Comparison of ENCODE assay signal across 17 cellular contexts in genomic region chr5:108101105-108101504, GRCh38.
A peak's percentile ranks its signal among the peaks of the same experiment; 100 is the strongest.
DNase-seq lines count a peak whose midpoint lies in the region; ATAC-seq and TF ChIP-seq lines count a peak whose summit lies in the region.
"Had no signal": no experiment of that assay in that cellular context is flagged by ENCODE, and none has a peak within 500 bp of the region (broad histone marks: within the 10 kb centered on the region; RNA-seq: fewer than 3 reads in every experiment).

No MANE protein-coding gene starts in this region.

- ATAC-seq in GM18505 (IDR thresholded peaks at IDR 0.05; ENCODE audit: unreplicated experiment) (no peak), mucosa of descending colon (no peak)

- no peaks in the 10 kb centered on the region for H3K36me3 ChIP-seq in adipocyte (ENCODE audit: control insufficient read depth, insufficient read depth, low read length, severe bottlenecking)
- H3K36me3 ChIP-seq in mucosa of descending colon (ENCODE audit: low read depth): no peaks in the 10 kb centered on the region
- H3K36me3 ChIP-seq: stomach had no signal

- TF ChIP-seq POLR2A in GM18505 (IDR thresholded peaks at IDR 0.05; ENCODE audit: borderline replicate concordance, extremely low read depth, insufficient read depth, insufficient read length): no peak

- H3K4me1 ChIP-seq in adipocyte (ENCODE audit: control insufficient read depth, insufficient read depth, low read length) (peaks cover 24% of the 10 kb centered on the region), mucosa of descending colon (ENCODE audit: low read depth) (no peaks in the 10 kb centered on the region)

- H3K4me3 ChIP-seq in adipocyte (ENCODE audit: low read length) (no peak overlapping the region), mucosa of descending colon (no peak overlapping the region)
- H3K4me3 ChIP-seq: stomach had no signal

- DNase-seq in G401 (ENCODE audit: low spot score) (peak; percentile 56), adipocyte (ENCODE audit: low read depth) (peak; percentile 12), globus pallidus (ENCODE audit: low spot score) (peak; percentile 97), pons (ENCODE audit: low spot score) (peak; percentile 99), mucosa of descending colon (no peak), HK-2 (ENCODE audit: unreplicated experiment) (no peak), NCI-H2171 treated with DMSO at 0.1 percent for 48 hours (lab: John Stamatoyannopoulos, UW) (no peak)
- DNase-seq: activated CD4-positive, CD25-positive, alpha-beta regulatory T cell treated with anti-CD3 and anti-CD28 coated beads, Interleukin-2, amount 50 U/mL, for 72 hours; activated CD8-positive, alpha-beta memory T cell treated with anti-CD3 and anti-CD28 coated beads, Interleukin-2, amount 50 U/mL, for 4 hours; activated naive CD8-positive, alpha-beta T cell treated with anti-CD3 and anti-CD28 coated beads, Interleukin-2, amount 10 ng/mL, durations not matched to agents 7 days and 5 days; H9; IMR-90; NCI-H1417 treated with DMSO at 0.1 percent for 48 hours; NCI-H524 treated with DMSO at 0.1 percent for 48 hours; RPMI8226; stomach had no signal

- H3K9ac ChIP-seq in adipocyte (ENCODE audit: low read length): no peak overlapping the region

- no peaks in the 10 kb centered on the region for H3K27me3 ChIP-seq in adipocyte (replicated peaks; ENCODE audit: control insufficient read depth, insufficient read depth, low read length)
- H3K27me3 ChIP-seq: stomach had no signal

- in situ Hi-C loops in G401 (cut with HindIII; ENCODE audit: low sequenced_read_pairs): no loop called here

- H3K9me3 ChIP-seq in adipocyte (ENCODE audit: control insufficient read depth, low read length) (no peaks in the 10 kb centered on the region), mucosa of descending colon (no peaks in the 10 kb centered on the region)
- H3K9me3 ChIP-seq: stomach had no signal

- no peak for TF ChIP-seq CTCF in mucosa of descending colon (IDR thresholded peaks at IDR 0.05)

- intact Hi-C loops in mucosa of descending colon (cut with DNase I, micrococcal nuclease): no loop called here

Comparison
In these comparisons a context has a peak if more than half of its experiments do, and no peak if none do; other contexts are left out.
1. DNase-seq: peak in G401 (single experiment), adipocyte (single experiment), globus pallidus (single experiment) and pons (single experiment); none in mucosa of descending colon (0 of 3), HK-2 (single experiment) and NCI-H2171 treated with DMSO at 0.1 percent for 48 hours (single experiment).